ENCODE assay signal across 13 cellular contexts in genomic region chr7:155797262-155798250, GRCh38. TPM values are rescaled to one million over a fixed set of nuclear protein-coding genes. Genes with fewer than 3 reads are reported as not detected.
DNase-seq lines count a peak whose midpoint lies in the region; ATAC-seq, FAIRE-seq and TF ChIP-seq lines count a peak whose summit lies in the region.
"Had no signal": no experiment of that assay in that cellular context is flagged by ENCODE, and none has a peak within 500 bp of the region (broad histone marks: within the 10 kb centered on the region; RNA-seq: fewer than 3 reads in every experiment).

No MANE protein-coding gene starts in this region.

- peak overlapping the region; percentile 34 for H2AK9ac ChIP-seq in IMR-90 (replicated peaks; ENCODE audit: low read depth, low read length, poor library complexity)

- H3K27me3 ChIP-seq in IMR-90 (ENCODE audit: control insufficient read depth, insufficient read depth, low read length) (peaks cover 41% of the 10 kb centered on the region), H1 (replicated peaks in 1 of 4; ENCODE audit: control insufficient read depth in 3 of 4, extremely low read depth in 1 of 4, insufficient read depth in 3 of 4, low read length in 3 of 4) (peaks cover 20 to 66% (median 53%) of the 10 kb centered on the region in 4 experiments), psoas muscle (ENCODE audit: insufficient read depth in 3 of 3, low read length in 2 of 3) (peaks cover 0 to 64% (median 11%) of the 10 kb centered on the region in 3 donors)

- H3K23me2 ChIP-seq in H1 (ENCODE audit: low read depth, low read length): peaks cover 7% of the 10 kb centered on the region

- H3K4me1 ChIP-seq in IMR-90 (ENCODE audit: control insufficient read depth, insufficient read depth, low read length) (peaks cover 2% of the 10 kb centered on the region; the same call in 1 of the 2 replicates), H1 (replicated peaks in 1 of 4; ENCODE audit: control insufficient read depth in 3 of 4, insufficient read depth in 4 of 4, low read length in 3 of 4) (no peaks in the 10 kb centered on the region), psoas muscle (no peaks in the 10 kb centered on the region)

- H2AK5ac ChIP-seq in IMR-90 (ENCODE audit: low read depth, low read length) (no peak overlapping the region), H1 (ENCODE audit: low read depth, low read length) (no peak overlapping the region)

- H2AFZ ChIP-seq in IMR-90 (replicated peaks; ENCODE audit: low read length, poor library complexity) (peak overlapping the region; percentile 27), H1 (ENCODE audit: low read length) (peak overlapping the region; percentile 88; the same call in 1 of the 2 replicates)

- H3K79me1 ChIP-seq in IMR-90 (ENCODE audit: low read depth in 1 of 2, low read length in 2 of 2): no peaks in the 10 kb centered on the region
- H3K79me1 ChIP-seq in H1 (ENCODE audit: low read depth, low read length): 0 out of 2 replicates have a peak, but pooled peaks cover 2% of the 10 kb centered on the region

- H4K5ac ChIP-seq in IMR-90 (ENCODE audit: low read depth, low read length) (no peak overlapping the region), H1 (ENCODE audit: insufficient read length, low read depth, low read length) (no peak overlapping the region)

- H3K9me3 ChIP-seq in IMR-90 (ENCODE audit: control insufficient read depth, insufficient read depth, low read length): no peaks in the 10 kb centered on the region
- peaks cover 1 to 7% of the 10 kb centered on the region in 2 experiments; a peak in 1 of 4 replicates for H3K9me3 ChIP-seq in H1 (ENCODE audit: insufficient read depth in 2 of 2, low read depth in 1 of 2, low read length in 1 of 2)
- H3K9me3 ChIP-seq in psoas muscle: no peaks in the 10 kb centered on the region
- H3K9me3 ChIP-seq: heart right ventricle had no signal

- H4K20me1 ChIP-seq in IMR-90 (ENCODE audit: insufficient read depth, low read length): no peaks in the 10 kb centered on the region
- H4K20me1 ChIP-seq in H1 (replicated peaks in 1 of 2; ENCODE audit: control insufficient read depth in 1 of 2, insufficient read depth in 2 of 2, low read length in 2 of 2): peaks cover 0 to 10% of the 10 kb centered on the region in 2 experiments

- CTCF ChIA-PET in IMR-90 (lab: Yijun Ruan, JAX): interaction anchor here (1.5 kb wide), 1 partner anchor 199 kb away, joined by 4 read pairs; no protein-coding TSS in a partner anchor
- CTCF ChIA-PET in H1 (lab: Charles Lee; ENCODE audit: partially characterized antibody): interaction anchor here (0.6 to 1.8 kb wide), 8 partner anchors 13 to 832 kb away, joined by 3 to 5 read pairs (median 3); no protein-coding TSS in a partner anchor

- H2BK5ac ChIP-seq in IMR-90 (ENCODE audit: low read depth, low read length, poor library complexity, severe bottlenecking) (no peak overlapping the region), H1 (ENCODE audit: low read depth, low read length) (no peak overlapping the region)

- no peak overlapping the region for H3K56ac ChIP-seq in IMR-90 (ENCODE audit: extremely low read depth, insufficient read depth, low read length)
- H3K56ac ChIP-seq in H1 (replicated peaks; ENCODE audit: insufficient read length, low read depth, low read length): no peak overlapping the region

- ATAC-seq in GM19395 (IDR thresholded peaks at IDR 0.05; ENCODE audit: unreplicated experiment) (peak; percentile 14), IMR-90 (ENCODE audit: low read depth) (peak; percentile 42), psoas muscle (peak; percentile 13 to 51 (median 24)), HG02938 (IDR thresholded peaks at IDR 0.05; ENCODE audit: unreplicated experiment) (no peak), GM18858 (IDR thresholded peaks at IDR 0.05; ENCODE audit: unreplicated experiment) (no peak)

- H3K9me1 ChIP-seq in IMR-90 (ENCODE audit: insufficient read depth, low read length): peaks cover 4% of the 10 kb centered on the region; the same call in 1 of the 2 replicates

- DNase-seq in IMR-90 (no peak), H1 (ENCODE audit: low read depth in 1 of 2, low spot score in 2 of 2) (no peak), psoas muscle (no peak), HTR-8/SVneo (ENCODE audit: insufficient read length, low spot score) (no peak), NCI-H1092 (lab: John Stamatoyannopoulos, UW) (no peak)
- DNase-seq: GF-D8 had no signal

- no peaks in the 10 kb centered on the region for H3K79me2 ChIP-seq in H1 (ENCODE audit: control insufficient read depth in 1 of 2, insufficient read depth in 2 of 2, low read length in 2 of 2)

- intact Hi-C loops in IMR-90 (cut with micrococcal nuclease): loop anchor here (1.0 to 10.0 kb wide), 5 partner anchors 855 to 1337 kb away; partner anchors contain the start of gene UBE3C
- intact Hi-C loops in psoas muscle (cut with DNase I): loop anchor here (5.0 to 10.0 kb wide), 2 partner anchors 675 to 677 kb away; no protein-coding TSS in a partner anchor

- TF ChIP-seq EP300 in H1 (IDR thresholded peaks at IDR 0.05; ENCODE audit: borderline replicate concordance in 1 of 2, low read depth in 2 of 2, low read length in 2 of 2): no peak

- TF ChIP-seq CTCF in IMR-90 (conservative IDR thresholded peaks at IDR 0.05; ENCODE audit: low read depth, low read length): no peak
- TF ChIP-seq CTCF in H1 (IDR thresholded peaks at IDR 0.05; ENCODE audit: control extremely low read depth in 1 of 3, insufficient read depth in 1 of 3, low read depth in 1 of 3, low read length in 3 of 3): no peak
- TF ChIP-seq CTCF in psoas muscle (IDR thresholded peaks at IDR 0.05): no peak

- H3K4me2 ChIP-seq in IMR-90 (ENCODE audit: low read depth, low read length): no peak overlapping the region
- H3K4me2 ChIP-seq in H1 (ENCODE audit: insufficient read depth in 1 of 2, low read depth in 2 of 2, low read length in 2 of 2): peak overlapping the region in 1 of 2 experiments; percentile 56; a peak in 3 of 4 replicates

- H2BK12ac ChIP-seq in H1 (ENCODE audit: low read depth, low read length): no peak overlapping the region

- no peaks in the 10 kb centered on the region for H3K36me3 ChIP-seq in IMR-90 (ENCODE audit: control insufficient read depth, insufficient read depth, low read length)
- H3K36me3 ChIP-seq in H1 (ENCODE audit: control insufficient read depth in 2 of 4, insufficient read depth in 4 of 4, low read length in 3 of 4): no peaks in the 10 kb centered on the region
- no peaks in the 10 kb centered on the region for H3K36me3 ChIP-seq in psoas muscle (ENCODE audit: insufficient read depth in 1 of 2, low read depth in 1 of 2)
- H3K36me3 ChIP-seq: cardiac muscle cell, heart right ventricle had no signal

- WGBS in IMR-90 (ENCODE audit: extremely low coverage in 2 of 2, insufficient read length in 1 of 2), 2 experiments: 79% methylated on average over 8 of the region's 38 CpGs; no CpG with 5 or more reads in 1 of the 2 experiments
- WGBS in H1 (ENCODE audit: extremely low coverage in 1 of 2, insufficient coverage in 1 of 2, insufficient read length in 1 of 2, insufficient replicate concordance in 2 of 2, low coverage in 1 of 2, low lambda C conversion rate in 2 of 2, missing lambda C conversion rate in 1 of 2), 2 experiments: 80% methylated on average over 31 of the region's 38 CpGs; no CpG with 5 or more reads in 1 of the 2 experiments
- 67 to 69% (median 69%) methylated on average over 35 to 38 of the region's 38 CpGs for WGBS in psoas muscle, 3 donors

- no peak overlapping the region for H2BK20ac ChIP-seq in IMR-90 (ENCODE audit: low read depth, low read length)
- H2BK20ac ChIP-seq in H1 (ENCODE audit: low read length): no peak overlapping the region

- no TSS peak for BruUV-seq in IMR-90 (replicated peaks; lab: Mats Ljungman, UMichigan)

- H3K9ac ChIP-seq in IMR-90 (ENCODE audit: low read depth, low read length) (no peak overlapping the region), H1 (replicated peaks in 1 of 4; ENCODE audit: extremely low read depth in 1 of 4, low read depth in 3 of 4, low read length in 3 of 4) (no peak overlapping the region)

- no peak overlapping the region for H2BK15ac ChIP-seq in IMR-90 (ENCODE audit: low read depth, low read length)
- no peak overlapping the region for H2BK15ac ChIP-seq in H1 (ENCODE audit: low read length)

- in situ Hi-C loops in IMR-90 (cut with MboI; ENCODE audit: low sequenced_read_pairs): no loop called here

- POLR2A ChIA-PET in IMR-90 (lab: Charles Lee; ENCODE audit: unreplicated experiment): no interaction called here
- POLR2A ChIA-PET in H1 (lab: Charles Lee; ENCODE audit: partially characterized antibody): no interaction called here

- H4K91ac ChIP-seq in IMR-90 (ENCODE audit: insufficient read depth, low read depth, low read length) (no peak overlapping the region), H1 (replicated peaks; ENCODE audit: insufficient read length, low read length) (no peak overlapping the region)

- dilution Hi-C loops in IMR-90 (cut with HindIII; ENCODE audit: low sequenced_read_pairs, unreplicated experiment): no loop called here

- TF ChIP-seq RAD21 in IMR-90 (IDR thresholded peaks at IDR 0.05; ENCODE audit: low read length) (no peak), H1 (IDR thresholded peaks at IDR 0.05 in 1 of 2, conservative IDR thresholded peaks at IDR 0.05 in 1 of 2; ENCODE audit: low read depth in 2 of 2, low read length in 2 of 2) (no peak)

- no peak overlapping the region for H3K23ac ChIP-seq in IMR-90 (ENCODE audit: low read depth, low read length)
- no peak overlapping the region for H3K23ac ChIP-seq in H1 (ENCODE audit: insufficient read length)

- H3K27ac ChIP-seq in IMR-90 (ENCODE audit: insufficient read depth, low read length) (no peak overlapping the region), H1 (ENCODE audit: low read depth, low read length) (no peak overlapping the region), psoas muscle (no peak overlapping the region)
- H3K27ac ChIP-seq: cardiac muscle cell, heart right ventricle had no signal

- no peak overlapping the region for H3K14ac ChIP-seq in IMR-90 (replicated peaks; ENCODE audit: low read depth, low read length)
- no peak overlapping the region for H3K14ac ChIP-seq in H1 (ENCODE audit: insufficient read length)

- H3K4ac ChIP-seq in IMR-90 (ENCODE audit: low read depth, low read length) (no peak overlapping the region), H1 (replicated peaks; ENCODE audit: insufficient read length, low read depth, low read length) (no peak overlapping the region)

- H2BK120ac ChIP-seq in IMR-90 (ENCODE audit: low read depth, low read length): no peak overlapping the region
- no peak overlapping the region for H2BK120ac ChIP-seq in H1 (replicated peaks; ENCODE audit: low read depth, low read length)

- no peak for TF ChIP-seq POLR2A in IMR-90 (IDR thresholded peaks at IDR 0.05; ENCODE audit: low read depth, low read length)
- TF ChIP-seq POLR2A in H1 (IDR thresholded peaks at IDR 0.05; ENCODE audit: control extremely low read depth in 1 of 2, low read depth in 2 of 2, low read length in 2 of 2): no peak

- H3K4me3 ChIP-seq in IMR-90 (ENCODE audit: insufficient read depth, low read depth, low read length) (no peak overlapping the region), H1 (ENCODE audit: extremely low read depth in 1 of 4, insufficient read depth in 2 of 4, low read depth in 3 of 4, low read length in 4 of 4) (peak overlapping the region in 1 of 4 experiments; percentile 52; a peak in 4 of 8 replicates), psoas muscle (no peak overlapping the region)
- H3K4me3 ChIP-seq: cardiac muscle cell, heart right ventricle had no signal

- no peak for FAIRE-seq in H1 (lab: Jason Lieb, UNC)
- no peak for FAIRE-seq in HTR-8/SVneo (lab: Jason Lieb, UNC)
- FAIRE-seq: endothelial cell of umbilical vein had no signal

- H4K8ac ChIP-seq in IMR-90 (ENCODE audit: low read depth in 2 of 2, low read length in 2 of 2) (no peak overlapping the region), H1 (ENCODE audit: extremely low read depth, insufficient read depth, low read length) (no peak overlapping the region)

- H3K18ac ChIP-seq in IMR-90 (ENCODE audit: low read depth, low read length) (no peak overlapping the region), H1 (ENCODE audit: extremely low read depth, low read length) (no peak overlapping the region)

RNA-seq across cellular contexts. Expression of gene SHH, which starts 14.7 kb away (rescaled TPM):
- under 0.01 TPM in 1 of 2 replicates, not detected in the other for total RNA-seq in IMR-90 (2012; rRNA removed)
- polyA plus RNA-seq in IMR-90 (2012; rRNA removed): 0.03 TPM in 1 of 2 replicates, not detected in the other
- 0.01 and 0.04 TPM in 2 replicates for polyA plus RNA-seq in IMR-90 (2012; cell fraction: cytosol; rRNA removed)
- 0.03 and 0.11 TPM in 2 replicates for polyA plus RNA-seq in IMR-90 (2012; cell fraction: nucleus; rRNA removed; ENCODE audit: low replicate concordance)
- not detected in 2 replicates for total RNA-seq in H1 (2021; fragmentation: NEBNext Ultra II Directional; extraction: Animal tissue kit (Norgen Biotek cat#: 25700))
- polyA plus RNA-seq in H1 (2011; rRNA removed): not detected in 2 replicates
- polyA plus RNA-seq in H1 (2011; cell fraction: cytosol; rRNA removed): 0.01 TPM
- polyA plus RNA-seq in H1 (2011; cell fraction: nucleus; rRNA removed): not detected
- not detected in 4 replicates for polyA plus RNA-seq in H1 (2012, experiment 1 of 2)
- not detected for polyA plus RNA-seq in H1 (2012, experiment 2 of 2)
- under 0.01 TPM for polyA plus RNA-seq in H1 (2013, experiment 1 of 2)
- 0.04 TPM for polyA plus RNA-seq in H1 (2013, experiment 2 of 2)
- polyA minus RNA-seq in H1 (2011; rRNA and poly(A)+ RNA removed): 0.03 TPM in 1 of 2 replicates, not detected in the other
- not detected for polyA minus RNA-seq in H1 (2011; cell fraction: cytosol; rRNA and poly(A)+ RNA removed)
- not detected for polyA minus RNA-seq in H1 (2011; cell fraction: nucleus; rRNA and poly(A)+ RNA removed)
- not detected for total RNA-seq in psoas muscle
- polyA plus RNA-seq in psoas muscle: under 1 TPM in 2 of 3 donors, not detected in 1; 0.01 TPM
- total RNA-seq: cardiac muscle cell, endothelial cell of umbilical vein, heart right ventricle, skeletal muscle tissue had no signal
- polyA plus RNA-seq: cardiac muscle cell, endothelial cell of umbilical vein, heart right ventricle had no signal

Comparison
In these comparisons a context has a peak if more than half of its experiments do, and no peak if none do; other contexts are left out.
1. ATAC-seq: peak in GM19395 (single experiment), IMR-90 (single experiment) and psoas muscle (4 of 4); none in HG02938 (single experiment) and GM18858 (single experiment).